In the genomic region with DNA sequence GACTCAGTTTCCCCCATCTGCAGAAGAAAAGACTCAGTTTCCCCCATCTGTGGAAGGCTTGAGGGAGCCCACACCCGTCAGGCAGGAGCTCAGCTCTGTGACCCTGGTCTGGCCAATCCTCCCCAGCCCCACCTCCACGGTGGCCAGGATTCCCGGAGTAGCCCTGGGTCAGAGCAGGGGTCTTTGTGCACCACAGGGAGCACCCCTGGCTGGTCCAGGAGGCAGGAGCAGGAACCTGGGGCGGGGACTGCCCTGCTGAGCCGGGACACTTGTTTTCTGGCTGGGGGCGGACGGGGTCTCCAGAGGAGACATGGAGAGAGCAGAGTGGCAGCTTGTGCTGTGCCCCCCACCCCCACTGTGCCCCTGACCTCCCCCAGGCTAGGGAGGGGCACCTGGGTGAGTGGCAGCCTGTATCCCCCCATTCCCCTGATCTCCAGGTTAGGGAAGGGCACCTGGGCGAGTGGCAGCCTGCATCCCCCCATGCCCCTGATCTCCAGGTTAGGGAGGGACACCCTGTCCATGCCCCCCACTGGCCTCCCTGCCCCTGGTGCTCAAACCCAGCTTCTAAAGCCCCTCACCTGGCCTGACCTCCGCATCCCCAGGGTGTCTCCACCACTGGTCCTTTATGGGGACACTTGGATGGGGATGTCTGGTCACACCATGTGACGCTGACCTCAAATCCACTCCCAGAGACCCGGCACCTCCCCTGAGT, we compare ENCODE assay signal across 14 cellular contexts. TPM values are rescaled to one million over a fixed set of nuclear protein-coding genes. Genes with fewer than 3 reads are reported as not detected.
A peak's percentile ranks its signal among the peaks of the same experiment; 100 is the strongest.
DNase-seq lines count a peak whose midpoint lies in the region; ATAC-seq and TF ChIP-seq lines count a peak whose summit lies in the region.
"Had no signal": no experiment of that assay in that cellular context is flagged by ENCODE, and none has a peak within 500 bp of the region (broad histone marks: within the 10 kb centered on the region; RNA-seq: fewer than 3 reads in every experiment).

No MANE protein-coding gene starts in this region.

- POLR2A ChIA-PET in CD4-positive, alpha-beta T cell (lab: Charles Lee), result interaction anchor here (0.5 to 1.3 kb wide), 2 partner anchors 63 to 76 kb away, joined by 3 read pairs; no protein-coding TSS in a partner anchor
- POLR2A ChIA-PET in HEK293 (lab: Yijun Ruan, JAX), result interaction anchor here (1.0 kb wide), 1 partner anchor 9 kb away, joined by 3 read pairs; no protein-coding TSS in a partner anchor
- POLR2A ChIA-PET in activated CD4-positive, alpha-beta memory T cell treated with anti-CD3 and anti-CD28 coated beads, Interleukin-2, amount 10 ng/mL, durations not matched to agents 7 days and 5 days (lab: Charles Lee), result interaction anchor here (1.1 kb wide), 1 partner anchor 227 kb away, joined by 3 read pairs; no protein-coding TSS in a partner anchor

- H3K4me3 Mint-ChIP-seq in CD4-positive, alpha-beta T cell, result no peak overlapping the region
- H3K4me3 Mint-ChIP-seq in central memory CD8-positive, alpha-beta T cell, result no peak overlapping the region
- no peak overlapping the region for H3K4me3 Mint-ChIP-seq in T-helper 2 cell treated with Interferon-gamma antibody and Interleukin-4, amounts not matched to agents 5 μg/mL and 100 μg/mL, for 36 hours
- H3K4me3 Mint-ChIP-seq in activated CD4-positive, alpha-beta memory T cell treated with anti-CD3 and anti-CD28 coated beads, Interleukin-2, amount 10 ng/mL, durations not matched to agents 7 days and 5 days, result no peak overlapping the region
- H3K4me3 Mint-ChIP-seq: activated naive CD8-positive, alpha-beta T cell treated with anti-CD3 and anti-CD28 coated beads for 36 hours; CD14-positive monocyte had no signal

- H3K9me3 ChIP-seq in CD4-positive, alpha-beta T cell (ENCODE audit: control insufficient read depth, low read length), result no peaks in the 10 kb centered on the region
- no peaks in the 10 kb centered on the region for H3K9me3 ChIP-seq in HEK293 (ENCODE audit: control insufficient read depth, insufficient read depth, low read depth, low read length)

- no peak overlapping the region for H3K27ac Mint-ChIP-seq in CD4-positive, alpha-beta T cell
- peak overlapping the region; percentile 13 for H3K27ac Mint-ChIP-seq in central memory CD8-positive, alpha-beta T cell (ENCODE audit: low read depth)
- H3K27ac Mint-ChIP-seq in T-helper 2 cell treated with Interferon-gamma antibody and Interleukin-4, amounts not matched to agents 5 μg/mL and 100 μg/mL, for 36 hours, result no peak overlapping the region
- no peak overlapping the region for H3K27ac Mint-ChIP-seq in activated CD4-positive, alpha-beta memory T cell treated with anti-CD3 and anti-CD28 coated beads, Interleukin-2, amount 10 ng/mL, durations not matched to agents 7 days and 5 days
- H3K27ac Mint-ChIP-seq: activated naive CD8-positive, alpha-beta T cell treated with anti-CD3 and anti-CD28 coated beads for 36 hours; progenitor cell of endocrine pancreas had no signal

- CTCF ChIA-PET in CD4-positive, alpha-beta T cell (lab: Charles Lee), result interaction anchor here (0.7 to 2.3 kb wide), 9 partner anchors 9 to 68 kb away, joined by 3 to 17 read pairs (median 5); a partner anchor contains a TSS
- CTCF ChIA-PET in HEK293 (lab: Yijun Ruan, JAX), result interaction anchor here (0.6 to 2.3 kb wide), 11 partner anchors 8 to 164 kb away, joined by 3 to 11 read pairs (median 3); no protein-coding TSS in a partner anchor
- CTCF ChIA-PET in activated CD4-positive, alpha-beta memory T cell treated with anti-CD3 and anti-CD28 coated beads, Interleukin-2, amount 10 ng/mL, durations not matched to agents 7 days and 5 days (lab: Charles Lee), result interaction anchor here (1.6 to 3.9 kb wide), 2 partner anchors 10 to 36 kb away, joined by 8 to 21 read pairs; no protein-coding TSS in a partner anchor

- DNase-seq in CD4-positive, alpha-beta T cell, result no peak
- DNase-seq in central memory CD8-positive, alpha-beta T cell (ENCODE audit: low spot score in 2 of 2), result no peak
- peak; percentile 47 for DNase-seq in sciatic nerve (ENCODE audit: low spot score)
- no peak for DNase-seq in effector CD8-positive, alpha-beta T cell (lab: John Stamatoyannopoulos, UW)
- no peak for DNase-seq in T-helper 2 cell treated with Interferon-gamma antibody and Interleukin-4, amounts not matched to agents 5 μg/mL and 100 μg/mL, for 36 hours (ENCODE audit: low spot score)
- no peak for DNase-seq in activated CD4-positive, alpha-beta memory T cell treated with anti-CD3 and anti-CD28 coated beads, Interleukin-2, amount 10 ng/mL, durations not matched to agents 7 days and 5 days
- DNase-seq: NCI-H2107, NCI-H748 treated with DMSO at 0.1 percent for 48 hours had no signal

- H3K4me1 Mint-ChIP-seq in CD4-positive, alpha-beta T cell (ENCODE audit: low read depth), result peaks cover 12% of the 10 kb centered on the region
- H3K4me1 Mint-ChIP-seq in central memory CD8-positive, alpha-beta T cell, result peaks cover 14% of the 10 kb centered on the region
- peaks cover 6% of the 10 kb centered on the region for H3K4me1 Mint-ChIP-seq in T-helper 2 cell treated with Interferon-gamma antibody and Interleukin-4, amounts not matched to agents 5 μg/mL and 100 μg/mL, for 36 hours (ENCODE audit: low read depth)
- H3K4me1 Mint-ChIP-seq in activated CD4-positive, alpha-beta memory T cell treated with anti-CD3 and anti-CD28 coated beads, Interleukin-2, amount 10 ng/mL, durations not matched to agents 7 days and 5 days, result peaks cover 10% of the 10 kb centered on the region

- H3K27me3 ChIP-seq in CD4-positive, alpha-beta T cell (ENCODE audit: control insufficient read depth, insufficient read depth, low read length), result no peaks in the 10 kb centered on the region

- ATAC-seq in CD4-positive, alpha-beta T cell (ENCODE audit: poor library complexity), result no peak
- no peak for ATAC-seq in central memory CD8-positive, alpha-beta T cell (replicated peaks; ENCODE audit: extremely low read depth, poor library complexity, severe bottlenecking)
- peak; percentile 12 for ATAC-seq in sciatic nerve

- H3K27me3 Mint-ChIP-seq in CD4-positive, alpha-beta T cell, result peaks cover 6% of the 10 kb centered on the region
- H3K27me3 Mint-ChIP-seq in central memory CD8-positive, alpha-beta T cell, result peaks cover 11% of the 10 kb centered on the region
- peaks cover 8% of the 10 kb centered on the region for H3K27me3 Mint-ChIP-seq in T-helper 2 cell treated with Interferon-gamma antibody and Interleukin-4, amounts not matched to agents 5 μg/mL and 100 μg/mL, for 36 hours (ENCODE audit: low read depth)
- peaks cover 12% of the 10 kb centered on the region for H3K27me3 Mint-ChIP-seq in activated CD4-positive, alpha-beta memory T cell treated with anti-CD3 and anti-CD28 coated beads, Interleukin-2, amount 10 ng/mL, durations not matched to agents 7 days and 5 days

- no peak overlapping the region for H3K27ac ChIP-seq in CD4-positive, alpha-beta T cell (ENCODE audit: low read depth, low read length)
- H3K27ac ChIP-seq in HEK293 (ENCODE audit: extremely low read depth, low read depth, low read length), result no peak overlapping the region

- intact Hi-C loops in CD4-positive, alpha-beta T cell (cut with DNase I, micrococcal nuclease), result loop anchor here (1.0 to 5.0 kb wide), 4 partner anchors 35 to 227 kb away; no protein-coding TSS in a partner anchor
- intact Hi-C loops in sciatic nerve (cut with DNase I), result no loop called here

- H3K36me3 Mint-ChIP-seq in CD4-positive, alpha-beta T cell (ENCODE audit: low read depth), result no peaks in the 10 kb centered on the region
- peaks cover 2% of the 10 kb centered on the region for H3K36me3 Mint-ChIP-seq in central memory CD8-positive, alpha-beta T cell (ENCODE audit: insufficient read depth)
- H3K36me3 Mint-ChIP-seq in T-helper 2 cell treated with Interferon-gamma antibody and Interleukin-4, amounts not matched to agents 5 μg/mL and 100 μg/mL, for 36 hours (ENCODE audit: low read depth), result no peaks in the 10 kb centered on the region
- H3K36me3 Mint-ChIP-seq in activated CD4-positive, alpha-beta memory T cell treated with anti-CD3 and anti-CD28 coated beads, Interleukin-2, amount 10 ng/mL, durations not matched to agents 7 days and 5 days (ENCODE audit: low read depth), result no peaks in the 10 kb centered on the region

- no peaks in the 10 kb centered on the region for H3K4me1 ChIP-seq in HEK293 (ENCODE audit: control insufficient read depth, insufficient read depth, low read length)

- peaks cover 3% of the 10 kb centered on the region for H3K9me3 Mint-ChIP-seq in CD4-positive, alpha-beta T cell
- peaks cover 7% of the 10 kb centered on the region for H3K9me3 Mint-ChIP-seq in central memory CD8-positive, alpha-beta T cell
- H3K9me3 Mint-ChIP-seq in T-helper 2 cell treated with Interferon-gamma antibody and Interleukin-4, amounts not matched to agents 5 μg/mL and 100 μg/mL, for 36 hours, result peaks cover 17% of the 10 kb centered on the region
- peaks cover 8% of the 10 kb centered on the region for H3K9me3 Mint-ChIP-seq in activated CD4-positive, alpha-beta memory T cell treated with anti-CD3 and anti-CD28 coated beads, Interleukin-2, amount 10 ng/mL, durations not matched to agents 7 days and 5 days

- H3K4me3 ChIP-seq in HEK293 (ENCODE audit: low read depth, low read length), result no peak overlapping the region

- H3K36me3 ChIP-seq in HEK293 (ENCODE audit: control insufficient read depth in 2 of 2, insufficient read depth in 1 of 2, low read length in 2 of 2), result no peaks in the 10 kb centered on the region

- peak; percentile 13 for TF ChIP-seq CTCF in CD4-positive, alpha-beta T cell (IDR thresholded peaks at IDR 0.05)
- no peak for TF ChIP-seq CTCF in HEK293 (tag by site-specific recombination; IDR thresholded peaks at IDR 0.05)

TF ChIP-seq in HEK293, 187 proteins besides CTCF, POLR2A, EP300 and RAD21 (continues in another document):
- peak; percentile 15; the same call in 1 of the 2 replicates for TF ChIP-seq ZIC2 (tag by site-specific recombination; IDR thresholded peaks at IDR 0.05)
- TF ChIP-seq, protein P1, sequence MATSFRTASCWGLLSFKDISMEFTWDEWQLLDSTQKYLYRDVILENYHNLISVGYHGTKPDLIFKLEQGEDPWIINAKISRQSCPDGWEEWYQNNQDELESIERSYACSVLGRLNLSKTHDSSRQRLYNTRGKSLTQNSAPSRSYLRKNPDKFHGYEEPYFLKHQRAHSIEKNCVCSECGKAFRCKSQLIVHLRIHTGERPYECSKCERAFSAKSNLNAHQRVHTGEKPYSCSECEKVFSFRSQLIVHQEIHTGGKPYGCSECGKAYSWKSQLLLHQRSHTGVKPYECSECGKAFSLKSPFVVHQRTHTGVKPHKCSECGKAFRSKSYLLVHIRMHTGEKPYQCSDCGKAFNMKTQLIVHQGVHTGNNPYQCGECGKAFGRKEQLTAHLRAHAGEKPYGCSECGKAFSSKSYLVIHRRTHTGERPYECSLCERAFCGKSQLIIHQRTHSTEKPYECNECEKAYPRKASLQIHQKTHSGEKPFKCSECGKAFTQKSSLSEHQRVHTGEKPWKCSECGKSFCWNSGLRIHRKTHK (tag by site-specific recombination; IDR thresholded peaks at IDR 0.05), result no peak
- TF ChIP-seq ZFP41 (tag by site-specific recombination; IDR thresholded peaks at IDR 0.05; ENCODE audit: borderline replicate concordance), result no peak

RNA-seq across cellular contexts. Expression of a gene that starts 18.8 kb away (rescaled TPM):
- total RNA-seq in CD4-positive, alpha-beta T cell, result not detected
- not detected for total RNA-seq in sciatic nerve
- not detected for total RNA-seq in activated CD4-positive, alpha-beta memory T cell treated with anti-CD3 and anti-CD28 coated beads, Interleukin-2, amount 10 ng/mL, durations not matched to agents 7 days and 5 days
- total RNA-seq: activated naive CD8-positive, alpha-beta T cell treated with anti-CD3 and anti-CD28 coated beads for 36 hours; bronchial epithelial cell; T-helper 1 cell treated with Interleukin-12 subunit alpha and Interleukin-12 subunit beta and Interleukin-4 antibody, amounts not matched to agents 30 ng/mL and 1 ng/mL, for 36 hours had no signal

RNA-seq across cellular contexts. Expression of a gene that starts 33.2 kb away (rescaled TPM):
- 100 to 1,000 TPM; 224 to 230 TPM for total RNA-seq in CD4-positive, alpha-beta T cell
- 62.2 TPM for total RNA-seq in sciatic nerve
- 10 to 100 TPM; 60.1 to 62.3 TPM for total RNA-seq in activated CD4-positive, alpha-beta memory T cell treated with anti-CD3 and anti-CD28 coated beads, Interleukin-2, amount 10 ng/mL, durations not matched to agents 7 days and 5 days
